ENCODE assay signal across 1 cellular context in genomic region chr3:5218815-5219214, GRCh38.
TF ChIP-seq lines count a peak whose summit lies in the region.

No MANE protein-coding gene starts in this region.

TF ChIP-seq in H1, 55 proteins besides CTCF, POLR2A, EP300 and RAD21:
- TF ChIP-seq CEBPB (IDR thresholded peaks at IDR 0.05; ENCODE audit: low read depth, low read length) = peak; percentile 93
- no peak for TF ChIP-seq JUND (IDR thresholded peaks at IDR 0.05; ENCODE audit: low read length)
